21 cellular contexts compared by ENCODE assay signal in genomic region chr22:37577957-37578356, GRCh38. TPM values are rescaled to one million over a fixed set of nuclear protein-coding genes. Genes with fewer than 3 reads are reported as not detected.
DNase-seq lines count a peak whose midpoint lies in the region; ATAC-seq, FAIRE-seq and TF ChIP-seq lines count a peak whose summit lies in the region.
"Had no signal": no experiment of that assay in that cellular context is flagged by ENCODE, and none has a peak within 500 bp of the region (broad histone marks: within the 10 kb centered on the region; RNA-seq: fewer than 3 reads in every experiment).

No MANE protein-coding gene starts in this region.

- H3K27me3 Mint-ChIP-seq in CD14-positive monocyte (ENCODE audit: low read depth in 3 of 3): peaks cover 0 to 3% (median 0%) of the 10 kb centered on the region in 3 donors
- peaks cover 9% of the 10 kb centered on the region for H3K27me3 Mint-ChIP-seq in activated CD8-positive, alpha-beta T cell treated with anti-CD3 and anti-CD28 coated beads, Interleukin-2, amount 10 ng/mL, durations not matched to agents 7 days and 5 days (ENCODE audit: low read depth)

- no peak overlapping the region for H3K9ac ChIP-seq in H1 (replicated peaks in 1 of 4; ENCODE audit: extremely low read depth in 1 of 4, low read depth in 3 of 4, low read length in 3 of 4)
- no peak overlapping the region for H3K9ac ChIP-seq in neuronal stem cell (ENCODE audit: low read depth, low read length, poor library complexity)

- H3K4ac ChIP-seq in H1 (replicated peaks; ENCODE audit: insufficient read length, low read depth, low read length) (no peak overlapping the region), neuronal stem cell (ENCODE audit: low read length) (no peak overlapping the region)

- H2BK120ac ChIP-seq in H1 (replicated peaks; ENCODE audit: low read depth, low read length) (no peak overlapping the region), neuronal stem cell (ENCODE audit: low read depth, low read length) (no peak overlapping the region)

- peaks cover 10 to 29% of the 10 kb centered on the region in 2 donors for H3K36me3 Mint-ChIP-seq in CD14-positive monocyte
- H3K36me3 Mint-ChIP-seq in activated CD8-positive, alpha-beta T cell treated with anti-CD3 and anti-CD28 coated beads, Interleukin-2, amount 10 ng/mL, durations not matched to agents 7 days and 5 days (ENCODE audit: low read depth): no peaks in the 10 kb centered on the region
- H3K36me3 Mint-ChIP-seq: CD8-positive, alpha-beta T cell had no signal

- H3K36me3 ChIP-seq in H1 (ENCODE audit: control insufficient read depth in 2 of 4, insufficient read depth in 4 of 4, low read length in 3 of 4) (no peaks in the 10 kb centered on the region), neuronal stem cell (replicated peaks in 1 of 2; ENCODE audit: control insufficient read depth in 2 of 2, insufficient read depth in 2 of 2, low read length in 2 of 2) (no peaks in the 10 kb centered on the region)
- H3K36me3 ChIP-seq: BE2C, HAP-1 had no signal

- FAIRE-seq in H1 (lab: Jason Lieb, UNC) (no peak), D721Med (lab: Jason Lieb, UNC) (no peak)
- FAIRE-seq: A204.1, GM12891, HTR-8/SVneo had no signal

- H2AFZ ChIP-seq in H1 (ENCODE audit: low read length): no peak overlapping the region
- no peak overlapping the region for H2AFZ ChIP-seq in neuronal stem cell (ENCODE audit: low read length)
- H2AFZ ChIP-seq: GM23338 had no signal

- H3K27me3 ChIP-seq in H1 (replicated peaks in 1 of 4; ENCODE audit: control insufficient read depth in 3 of 4, extremely low read depth in 1 of 4, insufficient read depth in 3 of 4, low read length in 3 of 4) (no peaks in the 10 kb centered on the region), neuronal stem cell (ENCODE audit: control insufficient read depth in 3 of 3, insufficient read depth in 3 of 3, low read depth in 1 of 3, low read length in 3 of 3) (peaks cover 0 to 15% (median 0%) of the 10 kb centered on the region in 3 experiments)
- H3K27me3 ChIP-seq: BE2C had no signal

- peak overlapping the region in 6 of 7 donors; percentile 33 to 97 (median 80) for H3K27ac Mint-ChIP-seq in CD14-positive monocyte
- H3K27ac Mint-ChIP-seq in activated CD8-positive, alpha-beta T cell treated with anti-CD3 and anti-CD28 coated beads, Interleukin-2, amount 10 ng/mL, durations not matched to agents 7 days and 5 days: no peak overlapping the region
- H3K27ac Mint-ChIP-seq: CD8-positive, alpha-beta T cell; GM23338; HFFc6 had no signal

- WGBS in H1 (ENCODE audit: extremely low coverage in 1 of 2, insufficient coverage in 1 of 2, insufficient read length in 1 of 2, insufficient replicate concordance in 2 of 2, low coverage in 1 of 2, low lambda C conversion rate in 2 of 2, missing lambda C conversion rate in 1 of 2), 2 experiments: 92% methylated on average over 5 of the region's 5 CpGs; no CpG with 5 or more reads in 1 of the 2 experiments
- WGBS in neuronal stem cell (ENCODE audit: extremely low coverage in 2 of 2, insufficient read length in 2 of 2, insufficient replicate concordance in 1 of 2), 2 donors: no CpG with 5 or more reads among the region's 5 CpGs

- no peak overlapping the region for H3K18ac ChIP-seq in H1 (ENCODE audit: extremely low read depth, low read length)
- peak overlapping the region; percentile 61 for H3K18ac ChIP-seq in neuronal stem cell (ENCODE audit: low read length)

- TF ChIP-seq EP300 in H1 (IDR thresholded peaks at IDR 0.05; ENCODE audit: borderline replicate concordance in 1 of 2, low read depth in 2 of 2, low read length in 2 of 2): no peak

- H4K91ac ChIP-seq in H1 (replicated peaks; ENCODE audit: insufficient read length, low read length): no peak overlapping the region
- H4K91ac ChIP-seq in neuronal stem cell (ENCODE audit: low read depth, low read length, poor library complexity): no peak overlapping the region

- H3K9me3 Mint-ChIP-seq in CD14-positive monocyte: peaks cover 0 to 3% (median 0%) of the 10 kb centered on the region in 7 donors
- H3K9me3 Mint-ChIP-seq in activated CD8-positive, alpha-beta T cell treated with anti-CD3 and anti-CD28 coated beads, Interleukin-2, amount 10 ng/mL, durations not matched to agents 7 days and 5 days (ENCODE audit: insufficient read depth): no peaks in the 10 kb centered on the region
- H3K9me3 Mint-ChIP-seq: CD8-positive, alpha-beta T cell; GM23338; HFFc6 had no signal

- H3K79me1 ChIP-seq in H1 (ENCODE audit: low read depth, low read length) (no peaks in the 10 kb centered on the region), neuronal stem cell (ENCODE audit: low read depth, low read length) (no peaks in the 10 kb centered on the region)

- H3K14ac ChIP-seq in H1 (ENCODE audit: insufficient read length) (peak overlapping the region; percentile 14), neuronal stem cell (ENCODE audit: low read length) (no peak overlapping the region)

- no peak overlapping the region for H4K5ac ChIP-seq in H1 (ENCODE audit: insufficient read length, low read depth, low read length)

- no peaks in the 10 kb centered on the region for H3K79me2 ChIP-seq in H1 (ENCODE audit: control insufficient read depth in 1 of 2, insufficient read depth in 2 of 2, low read length in 2 of 2)

- H4K8ac ChIP-seq in H1 (ENCODE audit: extremely low read depth, insufficient read depth, low read length) (no peak overlapping the region), neuronal stem cell (ENCODE audit: low read depth, low read length) (no peak overlapping the region)

- TF ChIP-seq POLR2A in H1 (IDR thresholded peaks at IDR 0.05; ENCODE audit: control extremely low read depth in 1 of 2, low read depth in 2 of 2, low read length in 2 of 2): no peak

- intact Hi-C loops in CD14-positive monocyte (cut with micrococcal nuclease): no loop called here

- no peak for ATAC-seq in activated CD8-positive, alpha-beta T cell treated with anti-CD3 and anti-CD28 coated beads, Interleukin-2, amount 10 ng/mL, durations not matched to agents 7 days and 5 days
- ATAC-seq: CD8-positive, alpha-beta T cell; GM23338 had no signal

- CTCF ChIA-PET in H1 (lab: Charles Lee; ENCODE audit: partially characterized antibody): interaction anchor here (0.9 to 39.4 kb wide), 4 partner anchors 12 to 118 kb away, joined by 3 to 1347 read pairs (median 98); no protein-coding TSS in a partner anchor
- CTCF ChIA-PET in activated CD8-positive, alpha-beta T cell treated with anti-CD3 and anti-CD28 coated beads, Interleukin-2, amount 10 ng/mL, durations not matched to agents 7 days and 5 days (lab: Charles Lee): interaction anchor here (5.0 kb wide), 1 partner anchor 12 kb away, joined by 29 read pairs; no protein-coding TSS in a partner anchor

- peak overlapping the region; percentile 39 to 76 for H3K4me3 Mint-ChIP-seq in CD14-positive monocyte
- no peak overlapping the region for H3K4me3 Mint-ChIP-seq in activated CD8-positive, alpha-beta T cell treated with anti-CD3 and anti-CD28 coated beads, Interleukin-2, amount 10 ng/mL, durations not matched to agents 7 days and 5 days
- H3K4me3 Mint-ChIP-seq: CD8-positive, alpha-beta T cell; GM23338; HFFc6 had no signal

- no peaks in the 10 kb centered on the region for H3K23me2 ChIP-seq in H1 (ENCODE audit: low read depth, low read length)

- H2BK5ac ChIP-seq in H1 (ENCODE audit: low read depth, low read length): no peak overlapping the region
- H2BK5ac ChIP-seq in neuronal stem cell (ENCODE audit: low read length): no peak overlapping the region

- no peak overlapping the region for H2BK15ac ChIP-seq in H1 (ENCODE audit: low read length)
- no peak overlapping the region for H2BK15ac ChIP-seq in neuronal stem cell (ENCODE audit: low read length)

- no peak for TF ChIP-seq CTCF in CD14-positive monocyte (IDR thresholded peaks at IDR 0.05)
- TF ChIP-seq CTCF in H1 (IDR thresholded peaks at IDR 0.05; ENCODE audit: control extremely low read depth in 1 of 3, insufficient read depth in 1 of 3, low read depth in 1 of 3, low read length in 3 of 3): no peak
- TF ChIP-seq CTCF in D721Med (IDR thresholded peaks at IDR 0.05; ENCODE audit: insufficient read depth, missing control alignments): no peak

- no peak for TF ChIP-seq RAD21 in H1 (IDR thresholded peaks at IDR 0.05 in 1 of 2, conservative IDR thresholded peaks at IDR 0.05 in 1 of 2; ENCODE audit: low read depth in 2 of 2, low read length in 2 of 2)

- H3K9me3 ChIP-seq in H1 (ENCODE audit: insufficient read depth in 2 of 2, low read depth in 1 of 2, low read length in 1 of 2) (no peaks in the 10 kb centered on the region), neuronal stem cell (replicated peaks in 1 of 2; ENCODE audit: control insufficient read depth in 2 of 2, insufficient read depth in 1 of 2, low read depth in 1 of 2, low read length in 2 of 2) (peaks cover 0 to 2% of the 10 kb centered on the region in 2 donors)
- H3K9me3 ChIP-seq: BE2C, HAP-1 had no signal

- H3K23ac ChIP-seq in H1 (ENCODE audit: insufficient read length) (no peak overlapping the region), neuronal stem cell (ENCODE audit: low read depth, low read length, poor library complexity) (no peak overlapping the region)

- no peak overlapping the region for H3K4me3 ChIP-seq in H1 (ENCODE audit: extremely low read depth in 1 of 4, insufficient read depth in 2 of 4, low read depth in 3 of 4, low read length in 4 of 4)
- no peak overlapping the region for H3K4me3 ChIP-seq in neuronal stem cell (ENCODE audit: low read length in 2 of 2)
- H3K4me3 ChIP-seq: GM23338, HAP-1 had no signal

- no peak for DNase-seq in CD14-positive monocyte (ENCODE audit: low spot score)
- peak; percentile 13 for DNase-seq in EH (ENCODE audit: low read depth)
- DNase-seq in H1 (ENCODE audit: low read depth in 1 of 2, low spot score in 2 of 2): no peak
- no peak for DNase-seq in neuronal stem cell (ENCODE audit: low spot score)
- no peak for DNase-seq in D721Med (ENCODE audit: insufficient read length, low spot score)
- no peak for DNase-seq in activated CD8-positive, alpha-beta T cell treated with anti-CD3 and anti-CD28 coated beads, Interleukin-2, amount 10 ng/mL, durations not matched to agents 7 days and 5 days
- DNase-seq in RPMI8226: no peak
- DNase-seq: BE2C; CD8-positive, alpha-beta T cell; COR-L47; DMS 273 treated with DMSO at 0.1 percent for 48 hours; HFFc6 had no signal

- H3K4me1 ChIP-seq in H1 (replicated peaks in 1 of 4; ENCODE audit: control insufficient read depth in 3 of 4, insufficient read depth in 4 of 4, low read length in 3 of 4) (no peaks in the 10 kb centered on the region), neuronal stem cell (ENCODE audit: control insufficient read depth in 2 of 2, insufficient read depth in 1 of 2, low read depth in 1 of 2, low read length in 2 of 2) (no peaks in the 10 kb centered on the region)
- H3K4me1 ChIP-seq: BE2C, HAP-1 had no signal

- H3K27ac ChIP-seq in H1 (ENCODE audit: low read depth, low read length) (no peak overlapping the region), neuronal stem cell (replicated peaks; ENCODE audit: low read length) (no peak overlapping the region)
- H3K27ac ChIP-seq: C4-2B had no signal

- no peak overlapping the region for H2BK20ac ChIP-seq in H1 (ENCODE audit: low read length)

- H4K20me1 ChIP-seq in H1 (replicated peaks in 1 of 2; ENCODE audit: control insufficient read depth in 1 of 2, insufficient read depth in 2 of 2, low read length in 2 of 2): no peaks in the 10 kb centered on the region

- no peak overlapping the region for H2BK12ac ChIP-seq in H1 (ENCODE audit: low read depth, low read length)
- no peak overlapping the region for H2BK12ac ChIP-seq in neuronal stem cell (ENCODE audit: low read length)

- H2AK5ac ChIP-seq in H1 (ENCODE audit: low read depth, low read length) (no peak overlapping the region), neuronal stem cell (ENCODE audit: low read depth, low read length) (no peak overlapping the region)

- POLR2A ChIA-PET in H1 (lab: Charles Lee; ENCODE audit: partially characterized antibody): no interaction called here
- POLR2A ChIA-PET in activated CD8-positive, alpha-beta T cell treated with anti-CD3 and anti-CD28 coated beads, Interleukin-2, amount 10 ng/mL, durations not matched to agents 7 days and 5 days (lab: Charles Lee): no interaction called here

- H3K4me2 ChIP-seq in H1 (ENCODE audit: insufficient read depth in 1 of 2, low read depth in 2 of 2, low read length in 2 of 2) (no peak overlapping the region), neuronal stem cell (ENCODE audit: insufficient read depth, low read length, poor library complexity, severe bottlenecking) (no peak overlapping the region)
- H3K4me2 ChIP-seq: GM23338 had no signal

- no peak overlapping the region for H3K56ac ChIP-seq in H1 (replicated peaks; ENCODE audit: insufficient read length, low read depth, low read length)

- H3K4me1 Mint-ChIP-seq in CD14-positive monocyte: peaks cover 90% of the 10 kb centered on the region
- H3K4me1 Mint-ChIP-seq in activated CD8-positive, alpha-beta T cell treated with anti-CD3 and anti-CD28 coated beads, Interleukin-2, amount 10 ng/mL, durations not matched to agents 7 days and 5 days (ENCODE audit: low read depth): peaks cover 13% of the 10 kb centered on the region
- H3K4me1 Mint-ChIP-seq: GM23338 had no signal

RNA-seq across cellular contexts. Expression of gene LGALS2, which starts 1.9 kb away (rescaled TPM):
- 100 to 1,000 TPM; 654 to 878 TPM for polyA plus RNA-seq in CD14-positive monocyte
- not detected in 2 replicates for total RNA-seq in H1 (2021; fragmentation: NEBNext Ultra II Directional; extraction: Animal tissue kit (Norgen Biotek cat#: 25700))
- polyA plus RNA-seq in H1 (2011; rRNA removed): not detected in 2 replicates
- polyA plus RNA-seq in H1 (2011; cell fraction: cytosol; rRNA removed): not detected
- not detected for polyA plus RNA-seq in H1 (2011; cell fraction: nucleus; rRNA removed)
- not detected in 4 replicates for polyA plus RNA-seq in H1 (2012, experiment 1 of 2)
- not detected for polyA plus RNA-seq in H1 (2012, experiment 2 of 2)
- not detected for polyA plus RNA-seq in H1 (2013, experiment 1 of 2)
- polyA plus RNA-seq in H1 (2013, experiment 2 of 2): not detected
- polyA minus RNA-seq in H1 (2011; rRNA and poly(A)+ RNA removed): not detected in 2 replicates
- polyA minus RNA-seq in H1 (2011; cell fraction: cytosol; rRNA and poly(A)+ RNA removed): not detected
- not detected for polyA minus RNA-seq in H1 (2011; cell fraction: nucleus; rRNA and poly(A)+ RNA removed)
- not detected for polyA plus RNA-seq in neuronal stem cell (2013, experiment 1 of 2)
- not detected for polyA plus RNA-seq in neuronal stem cell (2013, experiment 2 of 2)
- total RNA-seq in activated CD8-positive, alpha-beta T cell treated with anti-CD3 and anti-CD28 coated beads, Interleukin-2, amount 10 ng/mL, durations not matched to agents 7 days and 5 days: not detected
- total RNA-seq: CD8-positive, alpha-beta T cell; Daoy; G401; GM23338; HFFc6 had no signal
- polyA plus RNA-seq: AG04450, GM23338 had no signal

RNA-seq across cellular contexts. Expression of gene CDC42EP1, which starts 17.7 kb away (rescaled TPM):
- 1 to 10 TPM; 5.9 to 8.5 TPM for polyA plus RNA-seq in CD14-positive monocyte
- total RNA-seq in H1 (2021; fragmentation: NEBNext Ultra II Directional; extraction: Animal tissue kit (Norgen Biotek cat#: 25700)): 10.1 and 11.2 TPM in 2 replicates
- polyA plus RNA-seq in H1 (2011; rRNA removed): 8.3 and 15.4 TPM in 2 replicates
- 5.3 TPM for polyA plus RNA-seq in H1 (2011; cell fraction: cytosol; rRNA removed)
- polyA plus RNA-seq in H1 (2011; cell fraction: nucleus; rRNA removed): 7.8 TPM
- polyA plus RNA-seq in H1 (2012, experiment 1 of 2): 5.5 to 11.6 TPM (median 10.8 TPM) in 4 replicates
- 8.9 TPM for polyA plus RNA-seq in H1 (2012, experiment 2 of 2)
- 11.0 TPM for polyA plus RNA-seq in H1 (2013, experiment 1 of 2)
- 10.5 TPM for polyA plus RNA-seq in H1 (2013, experiment 2 of 2)
- polyA minus RNA-seq in H1 (2011; rRNA and poly(A)+ RNA removed): 2.1 and 2.2 TPM in 2 replicates
- 4.3 TPM for polyA minus RNA-seq in H1 (2011; cell fraction: cytosol; rRNA and poly(A)+ RNA removed)
- polyA minus RNA-seq in H1 (2011; cell fraction: nucleus; rRNA and poly(A)+ RNA removed): 5.1 TPM
- polyA plus RNA-seq in neuronal stem cell (2013, experiment 1 of 2): 16.9 TPM
- 16.2 TPM for polyA plus RNA-seq in neuronal stem cell (2013, experiment 2 of 2)
- total RNA-seq in activated CD8-positive, alpha-beta T cell treated with anti-CD3 and anti-CD28 coated beads, Interleukin-2, amount 10 ng/mL, durations not matched to agents 7 days and 5 days: under 1 TPM; 0.13 to 0.21 TPM
- total RNA-seq: CD8-positive, alpha-beta T cell had no signal

RNA-seq across cellular contexts. Expression of gene GGA1, which starts 30.7 kb away (rescaled TPM):
- polyA plus RNA-seq in CD14-positive monocyte (10 to 100 TPM; 19.8 to 24.8 TPM), H1 (2011; rRNA removed) (57.2 and 81.0 TPM in 2 replicates)
- 46.5 and 49.3 TPM in 2 replicates for total RNA-seq in H1 (2021; fragmentation: NEBNext Ultra II Directional; extraction: Animal tissue kit (Norgen Biotek cat#: 25700))
- polyA plus RNA-seq in H1 (2011; cell fraction: cytosol; rRNA removed): 58.2 TPM
- polyA plus RNA-seq in H1 (2011; cell fraction: nucleus; rRNA removed): 170 TPM
- 43.4 to 56.3 TPM (median 52.3 TPM) in 4 replicates for polyA plus RNA-seq in H1 (2012, experiment 1 of 2)
- 38.5 TPM for polyA plus RNA-seq in H1 (2012, experiment 2 of 2)
- 31.2 TPM for polyA plus RNA-seq in H1 (2013, experiment 1 of 2)
- 28.6 TPM for polyA plus RNA-seq in H1 (2013, experiment 2 of 2)
- 25.7 and 39.1 TPM in 2 replicates for polyA minus RNA-seq in H1 (2011; rRNA and poly(A)+ RNA removed)
- 36.0 TPM for polyA minus RNA-seq in H1 (2011; cell fraction: cytosol; rRNA and poly(A)+ RNA removed)
- polyA minus RNA-seq in H1 (2011; cell fraction: nucleus; rRNA and poly(A)+ RNA removed): 64.4 TPM
- 32.1 TPM for polyA plus RNA-seq in neuronal stem cell (2013, experiment 1 of 2)
- 31.4 TPM for polyA plus RNA-seq in neuronal stem cell (2013, experiment 2 of 2)
- total RNA-seq in activated CD8-positive, alpha-beta T cell treated with anti-CD3 and anti-CD28 coated beads, Interleukin-2, amount 10 ng/mL, durations not matched to agents 7 days and 5 days: 10 to 100 TPM; 66.3 to 69.5 TPM

RNA-seq across cellular contexts. Expression of gene CARD10, which starts 58.7 kb away (rescaled TPM):
- not detected for polyA plus RNA-seq in CD14-positive monocyte
- 14.4 and 14.6 TPM in 2 replicates for total RNA-seq in H1 (2021; fragmentation: NEBNext Ultra II Directional; extraction: Animal tissue kit (Norgen Biotek cat#: 25700))
- 13.5 and 17.4 TPM in 2 replicates for polyA plus RNA-seq in H1 (2011; rRNA removed)
- 11.2 TPM for polyA plus RNA-seq in H1 (2011; cell fraction: cytosol; rRNA removed)
- polyA plus RNA-seq in H1 (2011; cell fraction: nucleus; rRNA removed): 23.7 TPM
- polyA plus RNA-seq in H1 (2012, experiment 1 of 2): 7.9 to 13.1 TPM (median 11.6 TPM) in 4 replicates
- polyA plus RNA-seq in H1 (2012, experiment 2 of 2): 11.4 TPM
- polyA plus RNA-seq in H1 (2013, experiment 1 of 2): 9.2 TPM
- 9.2 TPM for polyA plus RNA-seq in H1 (2013, experiment 2 of 2)
- 6.8 and 7.5 TPM in 2 replicates for polyA minus RNA-seq in H1 (2011; rRNA and poly(A)+ RNA removed)
- polyA minus RNA-seq in H1 (2011; cell fraction: cytosol; rRNA and poly(A)+ RNA removed): 11.4 TPM
- polyA minus RNA-seq in H1 (2011; cell fraction: nucleus; rRNA and poly(A)+ RNA removed): 5.0 TPM
- polyA plus RNA-seq in neuronal stem cell (2013, experiment 1 of 2): 4.2 TPM
- polyA plus RNA-seq in neuronal stem cell (2013, experiment 2 of 2): 4.3 TPM
- under 1 TPM in 1 of 2 experiments, not detected in 1; 0.31 TPM for total RNA-seq in activated CD8-positive, alpha-beta T cell treated with anti-CD3 and anti-CD28 coated beads, Interleukin-2, amount 10 ng/mL, durations not matched to agents 7 days and 5 days
